ENCODE assay signal across 27 cellular contexts in genomic region chr2:178125125-178125524, GRCh38. TPM values are rescaled to one million over a fixed set of nuclear protein-coding genes. Genes with fewer than 3 reads are reported as not detected.
"Had no signal": no experiment of that assay in that cellular context is flagged by ENCODE, and none has a peak within 500 bp of the region (broad histone marks: within the 10 kb centered on the region; RNA-seq: fewer than 3 reads in every experiment).

No MANE protein-coding gene starts in this region.

- ATAC-seq: gastrocnemius medialis; right lobe of liver; stimulated activated memory B cell treated with anti-CD40 and anti-IgM and Interleukin-4, amounts not matched to agents 10 μg/mL and 1 μg/mL and 100 μg/mL, for 72 hours had no signal

- H3K9ac ChIP-seq: parathyroid adenoma had no signal

- H3K79me2 ChIP-seq: parathyroid adenoma had no signal

- H3K27ac ChIP-seq: esophagus muscularis mucosa, gastrocnemius medialis, parathyroid adenoma, right lobe of liver, transverse colon, vagina had no signal

- H3K27me3 ChIP-seq: esophagus muscularis mucosa, gastrocnemius medialis, right lobe of liver, transverse colon, vagina had no signal

- H3K4me1 ChIP-seq: esophagus muscularis mucosa, parathyroid adenoma, right lobe of liver, transverse colon, vagina had no signal

- H3K4me3 Mint-ChIP-seq: brain; dendritic cell treated with granulocyte-macrophage colony-stimulating factor and Interleukin-4, amounts not matched to agents 40 ng/mL and 50 ng/mL, for 4 days; naive B cell; stimulated activated memory B cell treated with anti-CD40 and anti-IgM and Interleukin-4, amounts not matched to agents 10 μg/mL and 1 μg/mL and 100 μg/mL, for 72 hours had no signal

- H3K4me1 Mint-ChIP-seq: naive B cell; stimulated activated memory B cell treated with anti-CD40 and anti-IgM and Interleukin-4, amounts not matched to agents 10 μg/mL and 1 μg/mL and 100 μg/mL, for 72 hours had no signal

- DNase-seq: activated CD4-positive, alpha-beta T cell treated with anti-CD3 and anti-CD28 coated beads for 4 hours; activated CD4-positive, alpha-beta T cell treated with anti-CD3 and anti-CD28 coated beads, Interleukin-2, amount 50 U/mL, for 48 hours; activated CD4-positive, CD25-positive, alpha-beta regulatory T cell; activated CD8-positive, alpha-beta memory T cell treated with anti-CD3 and anti-CD28 coated beads, Interleukin-2, amount 50 U/mL, for 48 hours; activated effector memory CD4-positive, alpha-beta T cell treated with anti-CD3 and anti-CD28 coated beads, Interleukin-2, amount 50 U/mL, for 16 hours; activated naive CD4-positive, alpha-beta T cell treated with anti-CD3 and anti-CD28 coated beads, Interleukin-2, amount 50 U/mL, for 16 hours; activated T-cell treated with anti-CD3 and anti-CD28 coated beads, Interleukin-2, amount 50 U/mL, for 48 hours; aorta; caudate nucleus; effector CD8-positive, alpha-beta T cell; gastrocnemius medialis; hippocampal formation; naive B cell; nucleus accumbens; right lobe of liver; small intestine; stimulated activated CD4-positive, alpha-beta T cell treated with anti-CD3 and anti-CD28 coated beads, Interleukin-2, amount 100 ng/mL, for 24 hours; T-helper 1 cell; T-helper 9 cell; transverse colon had no signal

- H3K27me3 Mint-ChIP-seq: brain; dendritic cell treated with granulocyte-macrophage colony-stimulating factor and Interleukin-4, amounts not matched to agents 40 ng/mL and 50 ng/mL, for 4 days; naive B cell; stimulated activated memory B cell treated with anti-CD40 and anti-IgM and Interleukin-4, amounts not matched to agents 10 μg/mL and 1 μg/mL and 100 μg/mL, for 72 hours had no signal

- H3K9me3 ChIP-seq: esophagus muscularis mucosa, gastrocnemius medialis, right lobe of liver, transverse colon, vagina had no signal

- H2AFZ ChIP-seq: parathyroid adenoma had no signal

- H3K4me3 ChIP-seq: esophagus muscularis mucosa, gastrocnemius medialis, right lobe of liver, transverse colon, vagina had no signal

- H3K27ac Mint-ChIP-seq: brain; dendritic cell treated with granulocyte-macrophage colony-stimulating factor and Interleukin-4, amounts not matched to agents 40 ng/mL and 50 ng/mL, for 4 days; stimulated activated memory B cell treated with anti-CD40 and anti-IgM and Interleukin-4, amounts not matched to agents 10 μg/mL and 1 μg/mL and 100 μg/mL, for 72 hours had no signal

- FAIRE-seq: small intestine had no signal

- H3K9me3 Mint-ChIP-seq: brain; dendritic cell treated with granulocyte-macrophage colony-stimulating factor and Interleukin-4, amounts not matched to agents 40 ng/mL and 50 ng/mL, for 4 days; naive B cell; stimulated activated memory B cell treated with anti-CD40 and anti-IgM and Interleukin-4, amounts not matched to agents 10 μg/mL and 1 μg/mL and 100 μg/mL, for 72 hours had no signal

RNA-seq across cellular contexts. Expression of gene PDE11A, which starts 52.5 kb away (rescaled TPM):
- total RNA-seq: activated CD8-positive, alpha-beta memory T cell treated with anti-CD3 and anti-CD28 coated beads for 36 hours had no signal
